ENCODE assay signal across 20 cellular contexts in genomic region chrX:39310925-39311324, GRCh38.
DNase-seq lines count a peak whose midpoint lies in the region; ATAC-seq, FAIRE-seq and TF ChIP-seq lines count a peak whose summit lies in the region.
"Had no signal": no experiment of that assay in that cellular context is flagged by ENCODE, and none has a peak within 500 bp of the region (broad histone marks: within the 10 kb centered on the region; RNA-seq: fewer than 3 reads in every experiment).

No MANE protein-coding gene starts in this region.

- H3K27me3 ChIP-seq in BLaER1 (no peaks in the 10 kb centered on the region), endothelial cell of umbilical vein (ENCODE audit: control insufficient read depth in 2 of 2, insufficient read depth in 2 of 2, low read length in 2 of 2) (no peaks in the 10 kb centered on the region), thyroid gland (no peaks in the 10 kb centered on the region)
- no peaks in the 10 kb centered on the region for H3K27me3 ChIP-seq in CD8-positive, alpha-beta T cell (ENCODE audit: insufficient read depth, low read length)
- H3K27me3 ChIP-seq: esophagus muscularis mucosa had no signal

- intact Hi-C loops in CD8-positive, alpha-beta T cell (cut with DNase I, micrococcal nuclease) = loop anchor here (2.0 to 10.0 kb wide), 2 partner anchors 16 to 114 kb away; no protein-coding TSS in a partner anchor
- intact Hi-C loops in activated B cell treated with CpG ODN at 0.5 μM for 24 hours (cut with micrococcal nuclease) (no loop called here), endothelial cell of umbilical vein (cut with micrococcal nuclease) (no loop called here), thyroid gland (cut with DNase I) (no loop called here)

- peak overlapping the region; percentile 98 for H3K27ac Mint-ChIP-seq in CD8-positive, alpha-beta T cell
- peak overlapping the region; percentile 35 for H3K27ac Mint-ChIP-seq in activated B cell treated with CpG ODN at 0.5 μM for 24 hours

- peak overlapping the region; percentile 77 for H3K4me2 ChIP-seq in BLaER1
- no peak overlapping the region for H3K4me2 ChIP-seq in endothelial cell of umbilical vein (ENCODE audit: insufficient read depth, low read length)

- dilution Hi-C loops in endothelial cell of umbilical vein (cut with MboI; ENCODE audit: extremely low pct_ligation_motif_present, low sequenced_read_pairs) = no loop called here

- H3K27ac ChIP-seq in BLaER1 = peak overlapping the region; percentile 62
- H3K27ac ChIP-seq in CD8-positive, alpha-beta T cell (ENCODE audit: low read depth, low read length) = no peak overlapping the region
- H3K27ac ChIP-seq in endothelial cell of umbilical vein (ENCODE audit: insufficient read depth, low read depth, low read length) = no peak overlapping the region
- H3K27ac ChIP-seq in thyroid gland = no peak overlapping the region
- H3K27ac ChIP-seq: coronary artery, esophagus muscularis mucosa, thoracic aorta had no signal

- no peaks in the 10 kb centered on the region for H3K79me2 ChIP-seq in endothelial cell of umbilical vein (ENCODE audit: control insufficient read depth, insufficient read depth, low read length)

- ATAC-seq in CD8-positive, alpha-beta T cell = no peak
- ATAC-seq in activated B cell treated with CpG ODN at 0.5 μM for 24 hours (ENCODE audit: low read depth) = no peak
- ATAC-seq: HepG2, lower lobe of right lung, natural killer cell had no signal

- no peak for DNase-seq in CD8-positive, alpha-beta T cell
- DNase-seq in activated B cell treated with CpG ODN at 0.5 μM for 24 hours (no peak), endothelial cell of umbilical vein (ENCODE audit: low read depth, low spot score) (peak; percentile 8), NCI-H187 treated with DMSO at 0.1 percent for 48 hours (lab: John Stamatoyannopoulos, UW) (no peak), thyroid gland (no peak), T1000 (lab: John Stamatoyannopoulos, UW) (no peak)
- no peak for DNase-seq in activated CD4-positive, CD25-positive, alpha-beta regulatory T cell treated with anti-CD3 and anti-CD28 coated beads, Interleukin-2, amount 50 U/mL, for 72 hours
- DNase-seq: activated CD8-positive, alpha-beta memory T cell treated with anti-CD3 and anti-CD28 coated beads, Interleukin-2, amount 50 U/mL, for 48 hours; AML-193; lower lobe of right lung; natural killer cell; NCI-H1105; SHP77 had no signal

- TF ChIP-seq CTCF in CD8-positive, alpha-beta T cell (IDR thresholded peaks at IDR 0.05) = no peak
- TF ChIP-seq CTCF in activated B cell treated with CpG ODN at 0.5 μM for 24 hours (IDR thresholded peaks at IDR 0.05) = no peak
- TF ChIP-seq CTCF in endothelial cell of umbilical vein (IDR thresholded peaks at IDR 0.05; ENCODE audit: extremely low read depth in 1 of 2, insufficient read depth in 1 of 2, low read depth in 1 of 2, low read length in 2 of 2) = no peak
- TF ChIP-seq CTCF in thyroid gland (IDR thresholded peaks at IDR 0.05) = no peak

- H2AFZ ChIP-seq in endothelial cell of umbilical vein (ENCODE audit: low read depth, low read length) = no peak overlapping the region

- no peaks in the 10 kb centered on the region for H3K9me3 Mint-ChIP-seq in CD8-positive, alpha-beta T cell
- peaks cover under 1% of the 10 kb centered on the region for H3K9me3 Mint-ChIP-seq in activated B cell treated with CpG ODN at 0.5 μM for 24 hours

- FAIRE-seq in endothelial cell of umbilical vein (lab: Jason Lieb, UNC) = no peak
- FAIRE-seq: astrocyte, GM18507, HepG2 had no signal

- H3K4me1 Mint-ChIP-seq in CD8-positive, alpha-beta T cell (ENCODE audit: low read depth) = peaks cover 65% of the 10 kb centered on the region
- peaks cover 34% of the 10 kb centered on the region for H3K4me1 Mint-ChIP-seq in activated B cell treated with CpG ODN at 0.5 μM for 24 hours

- 84 to 88% methylated on average over 1 to 2 of the region's 2 CpGs for WGBS in thyroid gland, 2 donors

- H3K9me1 ChIP-seq in endothelial cell of umbilical vein (replicated peaks; ENCODE audit: control insufficient read depth, extremely low read depth, insufficient read depth, low read length) = no peaks in the 10 kb centered on the region

- no peak overlapping the region for H3K4me3 ChIP-seq in BLaER1
- H3K4me3 ChIP-seq in CD8-positive, alpha-beta T cell (ENCODE audit: low read depth, low read length) = no peak overlapping the region
- H3K4me3 ChIP-seq in endothelial cell of umbilical vein (replicated peaks in 1 of 3; ENCODE audit: insufficient read depth in 1 of 3, low read depth in 1 of 3, low read length in 3 of 3) = no peak overlapping the region
- no peak overlapping the region for H3K4me3 ChIP-seq in thyroid gland (replicated peaks in 1 of 3)
- H3K4me3 ChIP-seq: coronary artery, esophagus muscularis mucosa, lower lobe of right lung, thoracic aorta had no signal

- no TSS peak for BruUV-seq in endothelial cell of umbilical vein (replicated peaks; lab: Mats Ljungman, UMichigan)

- H3K36me3 ChIP-seq in BLaER1 (no peaks in the 10 kb centered on the region), endothelial cell of umbilical vein (ENCODE audit: control insufficient read depth in 2 of 2, extremely low read depth in 1 of 2, insufficient read depth in 2 of 2, low read length in 2 of 2) (no peaks in the 10 kb centered on the region), thyroid gland (no peaks in the 10 kb centered on the region)
- no peaks in the 10 kb centered on the region for H3K36me3 ChIP-seq in CD8-positive, alpha-beta T cell (ENCODE audit: insufficient read depth, low read length)
- H3K36me3 ChIP-seq: esophagus muscularis mucosa, lower lobe of right lung, thoracic aorta had no signal

- POLR2A ChIA-PET in CD8-positive, alpha-beta T cell (lab: Charles Lee) = no interaction called here
- POLR2A ChIA-PET in activated B cell treated with CpG ODN at 0.5 μM for 24 hours (lab: Charles Lee) = no interaction called here
- POLR2A ChIA-PET in endothelial cell of umbilical vein (lab: Charles Lee) = no interaction called here

- TF ChIP-seq POLR2A in endothelial cell of umbilical vein (IDR thresholded peaks at IDR 0.05; ENCODE audit: low read depth, low read length) (no peak), thyroid gland (IDR thresholded peaks at IDR 0.05) (no peak)

- H3K9ac ChIP-seq in BLaER1 (no peak overlapping the region), endothelial cell of umbilical vein (replicated peaks; ENCODE audit: extremely low read depth, insufficient read depth, low read length) (no peak overlapping the region)

- CTCF ChIA-PET in CD8-positive, alpha-beta T cell (lab: Charles Lee) = interaction anchor here (1.3 kb wide), 1 partner anchor 16 kb away, joined by 3 read pairs; no protein-coding TSS in a partner anchor
- CTCF ChIA-PET in activated B cell treated with CpG ODN at 0.5 μM for 24 hours (lab: Charles Lee) (no interaction called here), endothelial cell of umbilical vein (lab: Charles Lee) (interaction anchor here (1.5 kb wide), 1 partner anchor 11 kb away, joined by 3 read pairs; no protein-coding TSS in a partner anchor)

- H3K4me1 ChIP-seq in BLaER1 (peaks cover 66% of the 10 kb centered on the region), endothelial cell of umbilical vein (ENCODE audit: control insufficient read depth, extremely low read depth, insufficient read depth, low read length) (peaks cover 37% of the 10 kb centered on the region), thyroid gland (peaks cover 0 to 5% of the 10 kb centered on the region in 2 donors)
- peaks cover 46% of the 10 kb centered on the region for H3K4me1 ChIP-seq in CD8-positive, alpha-beta T cell (ENCODE audit: insufficient read depth, low read length)
- H3K4me1 ChIP-seq: lower lobe of right lung had no signal

- H4K20me1 ChIP-seq in BLaER1 (no peaks in the 10 kb centered on the region), endothelial cell of umbilical vein (replicated peaks; ENCODE audit: control insufficient read depth, extremely low read depth, insufficient read depth, low read length) (no peaks in the 10 kb centered on the region)

- H3K36me3 Mint-ChIP-seq in CD8-positive, alpha-beta T cell = no peaks in the 10 kb centered on the region
- no peaks in the 10 kb centered on the region for H3K36me3 Mint-ChIP-seq in activated B cell treated with CpG ODN at 0.5 μM for 24 hours (ENCODE audit: low read depth)
- H3K36me3 Mint-ChIP-seq: natural killer cell had no signal

- H3K4me3 Mint-ChIP-seq in CD8-positive, alpha-beta T cell = peak overlapping the region; percentile 37
- H3K4me3 Mint-ChIP-seq in activated B cell treated with CpG ODN at 0.5 μM for 24 hours = no peak overlapping the region
- H3K4me3 Mint-ChIP-seq: natural killer cell had no signal

- no peaks in the 10 kb centered on the region for H3K27me3 Mint-ChIP-seq in CD8-positive, alpha-beta T cell (ENCODE audit: low read depth)
- H3K27me3 Mint-ChIP-seq in activated B cell treated with CpG ODN at 0.5 μM for 24 hours = no peaks in the 10 kb centered on the region

- H3K9me3 ChIP-seq in BLaER1 (no peaks in the 10 kb centered on the region), endothelial cell of umbilical vein (replicated peaks; ENCODE audit: control insufficient read depth, insufficient read depth, low read length) (no peaks in the 10 kb centered on the region), thyroid gland (no peaks in the 10 kb centered on the region)
- H3K9me3 ChIP-seq in CD8-positive, alpha-beta T cell (ENCODE audit: low read length) = no peaks in the 10 kb centered on the region
- H3K9me3 ChIP-seq: esophagus muscularis mucosa, lower lobe of right lung, thoracic aorta had no signal

TF ChIP-seq in endothelial cell of umbilical vein, 7 proteins besides CTCF, POLR2A, EP300 and RAD21:
- no peak for TF ChIP-seq JUN (IDR thresholded peaks at IDR 0.05; ENCODE audit: borderline replicate concordance, insufficient read depth, insufficient read length, low read depth)
- no peak for TF ChIP-seq MYC (IDR thresholded peaks at IDR 0.05; ENCODE audit: low read depth, low read length)
- no peak for TF ChIP-seq MAX (IDR thresholded peaks at IDR 0.05; ENCODE audit: insufficient read depth, insufficient read length)
- no peak for TF ChIP-seq POLR2AphosphoS5 (IDR thresholded peaks at IDR 0.05; ENCODE audit: insufficient read depth, low read depth, low read length)
- no peak for TF ChIP-seq FOS (IDR thresholded peaks at IDR 0.05; ENCODE audit: borderline replicate concordance, insufficient read depth, low read length)
- TF ChIP-seq EZH2 (IDR thresholded peaks at IDR 0.05; ENCODE audit: borderline replicate concordance, low read depth, low read length, severe bottlenecking) = no peak
- TF ChIP-seq GATA2 (IDR thresholded peaks at IDR 0.05; ENCODE audit: insufficient read depth, insufficient read length, low read depth, low read length) = no peak

Comparison
In these comparisons a context has a peak if more than half of its experiments do, and no peak if none do; other contexts are left out.
1. intact Hi-C loops: an anchor here in CD8-positive, alpha-beta T cell (2.0 to 10.0 kb wide); none called in activated B cell treated with CpG ODN at 0.5 μM for 24 hours, endothelial cell of umbilical vein and thyroid gland.